In the genomic region with DNA sequence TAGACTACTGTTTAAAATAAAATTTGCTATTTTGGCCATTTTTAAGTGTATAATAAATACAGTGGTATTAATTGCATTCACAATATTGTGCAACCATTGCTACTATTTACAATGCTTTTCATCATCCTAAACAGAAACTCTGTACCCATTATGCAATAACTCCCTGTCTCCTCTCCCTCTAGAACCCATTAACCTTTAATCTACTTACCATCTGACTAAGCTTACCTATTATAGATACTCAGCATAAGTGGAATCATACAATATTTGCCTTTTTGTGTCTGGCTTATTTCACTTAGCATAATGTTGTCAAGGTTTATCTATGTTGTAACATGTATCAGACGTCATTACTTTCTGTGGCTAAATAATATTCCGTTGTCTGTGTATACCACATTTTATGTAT, we compare ENCODE assay signal across 1 cellular context.
TF ChIP-seq lines count a peak whose summit lies in the region.

No MANE protein-coding gene starts in this region.

TF ChIP-seq in HepG2, 621 proteins besides CTCF, POLR2A, EP300 and RAD21 (continued from another document and continues in another):
- TF ChIP-seq TP53 (CRISPR knock-in tag; conservative IDR thresholded peaks at IDR 0.05) (no peak), GABPA (IDR thresholded peaks at IDR 0.05; ENCODE audit: low read depth, low read length) (no peak), GABPA (CRISPR knock-in tag; IDR thresholded peaks at IDR 0.05; ENCODE audit: low read depth) (no peak; the same call in 1 of the 2 replicates), KAT8 (CRISPR knock-in tag; IDR thresholded peaks at IDR 0.05) (peak; percentile 89), HOXA7 (CRISPR knock-in tag; IDR thresholded peaks at IDR 0.05) (no peak), KAT7 (CRISPR knock-in tag; IDR thresholded peaks at IDR 0.05; ENCODE audit: borderline replicate concordance) (0 out of 2 replicates have a peak, but pooled peaks have one; percentile 45), ZNF256 (CRISPR knock-in tag; conservative IDR thresholded peaks at IDR 0.05) (no peak), JUNB (CRISPR knock-in tag; IDR thresholded peaks at IDR 0.05; ENCODE audit: borderline replicate concordance) (no peak), NFIB (CRISPR knock-in tag; IDR thresholded peaks at IDR 0.05; ENCODE audit: borderline replicate concordance) (no peak), SALL2 (CRISPR knock-in tag; IDR thresholded peaks at IDR 0.05) (no peak), ZNF101 (CRISPR knock-in tag; IDR thresholded peaks at IDR 0.05; ENCODE audit: borderline replicate concordance, low read depth) (no peak), POLR2G (IDR thresholded peaks at IDR 0.05; ENCODE audit: low read depth, low read length) (no peak), ZBTB21 (CRISPR knock-in tag; IDR thresholded peaks at IDR 0.05) (no peak), ZNF367 (CRISPR knock-in tag; IDR thresholded peaks at IDR 0.05; ENCODE audit: borderline replicate concordance) (no peak), SRSF9 (IDR thresholded peaks at IDR 0.05; ENCODE audit: borderline replicate concordance, insufficient read depth, low read depth, low read length, poor library complexity, severe bottlenecking) (no peak), EED (CRISPR knock-in tag; IDR thresholded peaks at IDR 0.05) (no peak), RFX5 (IDR thresholded peaks at IDR 0.05; ENCODE audit: low read depth, low read length) (no peak), ATF1 (CRISPR knock-in tag; IDR thresholded peaks at IDR 0.05) (no peak; the same call in 1 of the 2 replicates), SP5 (CRISPR knock-in tag; IDR thresholded peaks at IDR 0.05; ENCODE audit: borderline replicate concordance, low read depth) (peak; percentile 56; the same call in 1 of the 2 replicates), SNAI1 (CRISPR knock-in tag; IDR thresholded peaks at IDR 0.05; ENCODE audit: borderline replicate concordance) (no peak), ZFP37 (CRISPR knock-in tag; IDR thresholded peaks at IDR 0.05; ENCODE audit: borderline replicate concordance) (no peak), ZNF839 (CRISPR knock-in tag; IDR thresholded peaks at IDR 0.05; ENCODE audit: borderline replicate concordance) (no peak), KDM3A (CRISPR knock-in tag; IDR thresholded peaks at IDR 0.05; ENCODE audit: low read depth) (peak; percentile 66; the same call in 1 of the 2 replicates), ZNF253 (CRISPR knock-in tag; IDR thresholded peaks at IDR 0.05; ENCODE audit: borderline replicate concordance) (no peak), ZNF543 (CRISPR knock-in tag; IDR thresholded peaks at IDR 0.05) (no peak), ZNF563 (CRISPR knock-in tag; IDR thresholded peaks at IDR 0.05) (no peak), JDP2 (CRISPR knock-in tag; IDR thresholded peaks at IDR 0.05; ENCODE audit: borderline replicate concordance) (no peak)
- TF ChIP-seq, protein P1, sequence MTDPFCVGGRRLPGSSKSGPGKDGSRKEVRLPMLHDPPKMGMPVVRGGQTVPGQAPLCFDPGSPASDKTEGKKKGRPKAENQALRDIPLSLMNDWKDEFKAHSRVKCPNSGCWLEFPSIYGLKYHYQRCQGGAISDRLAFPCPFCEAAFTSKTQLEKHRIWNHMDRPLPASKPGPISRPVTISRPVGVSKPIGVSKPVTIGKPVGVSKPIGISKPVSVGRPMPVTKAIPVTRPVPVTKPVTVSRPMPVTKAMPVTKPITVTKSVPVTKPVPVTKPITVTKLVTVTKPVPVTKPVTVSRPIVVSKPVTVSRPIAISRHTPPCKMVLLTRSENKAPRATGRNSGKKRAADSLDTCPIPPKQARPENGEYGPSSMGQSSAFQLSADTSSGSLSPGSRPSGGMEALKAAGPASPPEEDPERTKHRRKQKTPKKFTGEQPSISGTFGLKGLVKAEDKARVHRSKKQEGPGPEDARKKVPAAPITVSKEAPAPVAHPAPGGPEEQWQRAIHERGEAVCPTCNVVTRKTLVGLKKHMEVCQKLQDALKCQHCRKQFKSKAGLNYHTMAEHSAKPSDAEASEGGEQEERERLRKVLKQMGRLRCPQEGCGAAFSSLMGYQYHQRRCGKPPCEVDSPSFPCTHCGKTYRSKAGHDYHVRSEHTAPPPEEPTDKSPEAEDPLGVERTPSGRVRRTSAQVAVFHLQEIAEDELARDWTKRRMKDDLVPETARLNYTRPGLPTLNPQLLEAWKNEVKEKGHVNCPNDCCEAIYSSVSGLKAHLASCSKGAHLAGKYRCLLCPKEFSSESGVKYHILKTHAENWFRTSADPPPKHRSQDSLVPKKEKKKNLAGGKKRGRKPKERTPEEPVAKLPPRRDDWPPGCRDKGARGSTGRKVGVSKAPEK (CRISPR knock-in tag; IDR thresholded peaks at IDR 0.05; ENCODE audit: borderline replicate concordance), result no peak
- TF ChIP-seq, protein P2, sequence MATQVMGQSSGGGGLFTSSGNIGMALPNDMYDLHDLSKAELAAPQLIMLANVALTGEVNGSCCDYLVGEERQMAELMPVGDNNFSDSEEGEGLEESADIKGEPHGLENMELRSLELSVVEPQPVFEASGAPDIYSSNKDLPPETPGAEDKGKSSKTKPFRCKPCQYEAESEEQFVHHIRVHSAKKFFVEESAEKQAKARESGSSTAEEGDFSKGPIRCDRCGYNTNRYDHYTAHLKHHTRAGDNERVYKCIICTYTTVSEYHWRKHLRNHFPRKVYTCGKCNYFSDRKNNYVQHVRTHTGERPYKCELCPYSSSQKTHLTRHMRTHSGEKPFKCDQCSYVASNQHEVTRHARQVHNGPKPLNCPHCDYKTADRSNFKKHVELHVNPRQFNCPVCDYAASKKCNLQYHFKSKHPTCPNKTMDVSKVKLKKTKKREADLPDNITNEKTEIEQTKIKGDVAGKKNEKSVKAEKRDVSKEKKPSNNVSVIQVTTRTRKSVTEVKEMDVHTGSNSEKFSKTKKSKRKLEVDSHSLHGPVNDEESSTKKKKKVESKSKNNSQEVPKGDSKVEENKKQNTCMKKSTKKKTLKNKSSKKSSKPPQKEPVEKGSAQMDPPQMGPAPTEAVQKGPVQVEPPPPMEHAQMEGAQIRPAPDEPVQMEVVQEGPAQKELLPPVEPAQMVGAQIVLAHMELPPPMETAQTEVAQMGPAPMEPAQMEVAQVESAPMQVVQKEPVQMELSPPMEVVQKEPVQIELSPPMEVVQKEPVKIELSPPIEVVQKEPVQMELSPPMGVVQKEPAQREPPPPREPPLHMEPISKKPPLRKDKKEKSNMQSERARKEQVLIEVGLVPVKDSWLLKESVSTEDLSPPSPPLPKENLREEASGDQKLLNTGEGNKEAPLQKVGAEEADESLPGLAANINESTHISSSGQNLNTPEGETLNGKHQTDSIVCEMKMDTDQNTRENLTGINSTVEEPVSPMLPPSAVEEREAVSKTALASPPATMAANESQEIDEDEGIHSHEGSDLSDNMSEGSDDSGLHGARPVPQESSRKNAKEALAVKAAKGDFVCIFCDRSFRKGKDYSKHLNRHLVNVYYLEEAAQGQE (IDR thresholded peaks at IDR 0.05; ENCODE audit: borderline replicate concordance in 1 of 2, low read depth in 1 of 2, low read length in 2 of 2), result no peak
- TF ChIP-seq, protein P3, sequence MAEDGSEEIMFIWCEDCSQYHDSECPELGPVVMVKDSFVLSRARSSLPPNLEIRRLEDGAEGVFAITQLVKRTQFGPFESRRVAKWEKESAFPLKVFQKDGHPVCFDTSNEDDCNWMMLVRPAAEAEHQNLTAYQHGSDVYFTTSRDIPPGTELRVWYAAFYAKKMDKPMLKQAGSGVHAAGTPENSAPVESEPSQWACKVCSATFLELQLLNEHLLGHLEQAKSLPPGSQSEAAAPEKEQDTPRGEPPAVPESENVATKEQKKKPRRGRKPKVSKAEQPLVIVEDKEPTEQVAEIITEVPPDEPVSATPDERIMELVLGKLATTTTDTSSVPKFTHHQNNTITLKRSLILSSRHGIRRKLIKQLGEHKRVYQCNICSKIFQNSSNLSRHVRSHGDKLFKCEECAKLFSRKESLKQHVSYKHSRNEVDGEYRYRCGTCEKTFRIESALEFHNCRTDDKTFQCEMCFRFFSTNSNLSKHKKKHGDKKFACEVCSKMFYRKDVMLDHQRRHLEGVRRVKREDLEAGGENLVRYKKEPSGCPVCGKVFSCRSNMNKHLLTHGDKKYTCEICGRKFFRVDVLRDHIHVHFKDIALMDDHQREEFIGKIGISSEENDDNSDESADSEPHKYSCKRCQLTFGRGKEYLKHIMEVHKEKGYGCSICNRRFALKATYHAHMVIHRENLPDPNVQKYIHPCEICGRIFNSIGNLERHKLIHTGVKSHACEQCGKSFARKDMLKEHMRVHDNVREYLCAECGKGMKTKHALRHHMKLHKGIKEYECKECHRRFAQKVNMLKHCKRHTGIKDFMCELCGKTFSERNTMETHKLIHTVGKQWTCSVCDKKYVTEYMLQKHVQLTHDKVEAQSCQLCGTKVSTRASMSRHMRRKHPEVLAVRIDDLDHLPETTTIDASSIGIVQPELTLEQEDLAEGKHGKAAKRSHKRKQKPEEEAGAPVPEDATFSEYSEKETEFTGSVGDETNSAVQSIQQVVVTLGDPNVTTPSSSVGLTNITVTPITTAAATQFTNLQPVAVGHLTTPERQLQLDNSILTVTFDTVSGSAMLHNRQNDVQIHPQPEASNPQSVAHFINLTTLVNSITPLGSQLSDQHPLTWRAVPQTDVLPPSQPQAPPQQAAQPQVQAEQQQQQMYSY (CRISPR knock-in tag; IDR thresholded peaks at IDR 0.05), result no peak
- TF ChIP-seq, protein P4, sequence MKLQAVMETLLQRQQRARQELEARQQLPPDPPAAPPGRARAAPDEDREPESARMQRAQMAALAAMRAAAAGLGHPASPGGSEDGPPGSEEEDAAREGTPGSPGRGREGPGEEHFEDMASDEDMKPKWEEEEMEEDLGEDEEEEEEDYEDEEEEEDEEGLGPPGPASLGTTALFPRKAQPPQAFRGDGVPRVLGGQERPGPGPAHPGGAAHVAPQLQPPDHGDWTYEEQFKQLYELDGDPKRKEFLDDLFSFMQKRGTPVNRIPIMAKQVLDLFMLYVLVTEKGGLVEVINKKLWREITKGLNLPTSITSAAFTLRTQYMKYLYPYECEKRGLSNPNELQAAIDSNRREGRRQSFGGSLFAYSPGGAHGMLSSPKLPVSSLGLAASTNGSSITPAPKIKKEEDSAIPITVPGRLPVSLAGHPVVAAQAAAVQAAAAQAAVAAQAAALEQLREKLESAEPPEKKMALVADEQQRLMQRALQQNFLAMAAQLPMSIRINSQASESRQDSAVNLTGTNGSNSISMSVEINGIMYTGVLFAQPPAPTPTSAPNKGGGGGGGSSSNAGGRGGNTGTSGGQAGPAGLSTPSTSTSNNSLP (IDR thresholded peaks at IDR 0.05; ENCODE audit: low read depth, low read length), result peak; percentile 96
- TF ChIP-seq, protein P5, sequence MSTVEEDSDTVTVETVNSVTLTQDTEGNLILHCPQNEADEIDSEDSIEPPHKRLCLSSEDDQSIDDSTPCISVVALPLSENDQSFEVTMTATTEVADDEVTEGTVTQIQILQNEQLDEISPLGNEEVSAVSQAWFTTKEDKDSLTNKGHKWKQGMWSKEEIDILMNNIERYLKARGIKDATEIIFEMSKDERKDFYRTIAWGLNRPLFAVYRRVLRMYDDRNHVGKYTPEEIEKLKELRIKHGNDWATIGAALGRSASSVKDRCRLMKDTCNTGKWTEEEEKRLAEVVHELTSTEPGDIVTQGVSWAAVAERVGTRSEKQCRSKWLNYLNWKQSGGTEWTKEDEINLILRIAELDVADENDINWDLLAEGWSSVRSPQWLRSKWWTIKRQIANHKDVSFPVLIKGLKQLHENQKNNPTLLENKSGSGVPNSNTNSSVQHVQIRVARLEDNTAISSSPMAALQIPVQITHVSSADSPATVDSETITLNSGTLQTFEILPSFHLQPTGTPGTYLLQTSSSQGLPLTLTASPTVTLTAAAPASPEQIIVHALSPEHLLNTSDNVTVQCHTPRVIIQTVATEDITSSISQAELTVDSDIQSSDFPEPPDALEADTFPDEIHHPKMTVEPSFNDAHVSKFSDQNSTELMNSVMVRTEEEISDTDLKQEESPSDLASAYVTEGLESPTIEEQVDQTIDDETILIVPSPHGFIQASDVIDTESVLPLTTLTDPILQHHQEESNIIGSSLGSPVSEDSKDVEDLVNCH (CRISPR knock-in tag; IDR thresholded peaks at IDR 0.05), result no peak
- TF ChIP-seq, protein P6, sequence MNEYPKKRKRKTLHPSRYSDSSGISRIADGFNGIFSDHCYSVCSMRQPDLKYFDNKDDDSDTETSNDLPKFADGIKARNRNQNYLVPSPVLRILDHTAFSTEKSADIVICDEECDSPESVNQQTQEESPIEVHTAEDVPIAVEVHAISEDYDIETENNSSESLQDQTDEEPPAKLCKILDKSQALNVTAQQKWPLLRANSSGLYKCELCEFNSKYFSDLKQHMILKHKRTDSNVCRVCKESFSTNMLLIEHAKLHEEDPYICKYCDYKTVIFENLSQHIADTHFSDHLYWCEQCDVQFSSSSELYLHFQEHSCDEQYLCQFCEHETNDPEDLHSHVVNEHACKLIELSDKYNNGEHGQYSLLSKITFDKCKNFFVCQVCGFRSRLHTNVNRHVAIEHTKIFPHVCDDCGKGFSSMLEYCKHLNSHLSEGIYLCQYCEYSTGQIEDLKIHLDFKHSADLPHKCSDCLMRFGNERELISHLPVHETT (CRISPR knock-in tag; conservative IDR thresholded peaks at IDR 0.05), result no peak
- TF ChIP-seq, protein P7, sequence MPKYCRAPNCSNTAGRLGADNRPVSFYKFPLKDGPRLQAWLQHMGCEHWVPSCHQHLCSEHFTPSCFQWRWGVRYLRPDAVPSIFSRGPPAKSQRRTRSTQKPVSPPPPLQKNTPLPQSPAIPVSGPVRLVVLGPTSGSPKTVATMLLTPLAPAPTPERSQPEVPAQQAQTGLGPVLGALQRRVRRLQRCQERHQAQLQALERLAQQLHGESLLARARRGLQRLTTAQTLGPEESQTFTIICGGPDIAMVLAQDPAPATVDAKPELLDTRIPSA (CRISPR knock-in tag; IDR thresholded peaks at IDR 0.05; ENCODE audit: borderline replicate concordance), result no peak
- TF ChIP-seq, protein P8, sequence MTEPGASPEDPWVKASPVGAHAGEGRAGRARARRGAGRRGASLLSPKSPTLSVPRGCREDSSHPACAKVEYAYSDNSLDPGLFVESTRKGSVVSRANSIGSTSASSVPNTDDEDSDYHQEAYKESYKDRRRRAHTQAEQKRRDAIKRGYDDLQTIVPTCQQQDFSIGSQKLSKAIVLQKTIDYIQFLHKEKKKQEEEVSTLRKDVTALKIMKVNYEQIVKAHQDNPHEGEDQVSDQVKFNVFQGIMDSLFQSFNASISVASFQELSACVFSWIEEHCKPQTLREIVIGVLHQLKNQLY (CRISPR knock-in tag; IDR thresholded peaks at IDR 0.05), result peak; percentile 49; the same call in 1 of the 2 replicates
- TF ChIP-seq, protein P9, sequence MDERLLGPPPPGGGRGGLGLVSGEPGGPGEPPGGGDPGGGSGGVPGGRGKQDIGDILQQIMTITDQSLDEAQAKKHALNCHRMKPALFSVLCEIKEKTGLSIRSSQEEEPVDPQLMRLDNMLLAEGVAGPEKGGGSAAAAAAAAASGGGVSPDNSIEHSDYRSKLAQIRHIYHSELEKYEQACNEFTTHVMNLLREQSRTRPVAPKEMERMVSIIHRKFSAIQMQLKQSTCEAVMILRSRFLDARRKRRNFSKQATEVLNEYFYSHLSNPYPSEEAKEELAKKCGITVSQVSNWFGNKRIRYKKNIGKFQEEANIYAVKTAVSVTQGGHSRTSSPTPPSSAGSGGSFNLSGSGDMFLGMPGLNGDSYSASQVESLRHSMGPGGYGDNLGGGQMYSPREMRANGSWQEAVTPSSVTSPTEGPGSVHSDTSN (CRISPR knock-in tag; IDR thresholded peaks at IDR 0.05), result no peak
- TF ChIP-seq, protein P10, sequence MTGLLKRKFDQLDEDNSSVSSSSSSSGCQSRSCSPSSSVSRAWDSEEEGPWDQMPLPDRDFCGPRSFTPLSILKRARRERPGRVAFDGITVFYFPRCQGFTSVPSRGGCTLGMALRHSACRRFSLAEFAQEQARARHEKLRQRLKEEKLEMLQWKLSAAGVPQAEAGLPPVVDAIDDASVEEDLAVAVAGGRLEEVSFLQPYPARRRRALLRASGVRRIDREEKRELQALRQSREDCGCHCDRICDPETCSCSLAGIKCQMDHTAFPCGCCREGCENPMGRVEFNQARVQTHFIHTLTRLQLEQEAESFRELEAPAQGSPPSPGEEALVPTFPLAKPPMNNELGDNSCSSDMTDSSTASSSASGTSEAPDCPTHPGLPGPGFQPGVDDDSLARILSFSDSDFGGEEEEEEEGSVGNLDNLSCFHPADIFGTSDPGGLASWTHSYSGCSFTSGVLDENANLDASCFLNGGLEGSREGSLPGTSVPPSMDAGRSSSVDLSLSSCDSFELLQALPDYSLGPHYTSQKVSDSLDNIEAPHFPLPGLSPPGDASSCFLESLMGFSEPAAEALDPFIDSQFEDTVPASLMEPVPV (CRISPR knock-in tag; IDR thresholded peaks at IDR 0.05), result no peak
